8 cellular contexts compared by ENCODE assay signal in the genomic region with DNA sequence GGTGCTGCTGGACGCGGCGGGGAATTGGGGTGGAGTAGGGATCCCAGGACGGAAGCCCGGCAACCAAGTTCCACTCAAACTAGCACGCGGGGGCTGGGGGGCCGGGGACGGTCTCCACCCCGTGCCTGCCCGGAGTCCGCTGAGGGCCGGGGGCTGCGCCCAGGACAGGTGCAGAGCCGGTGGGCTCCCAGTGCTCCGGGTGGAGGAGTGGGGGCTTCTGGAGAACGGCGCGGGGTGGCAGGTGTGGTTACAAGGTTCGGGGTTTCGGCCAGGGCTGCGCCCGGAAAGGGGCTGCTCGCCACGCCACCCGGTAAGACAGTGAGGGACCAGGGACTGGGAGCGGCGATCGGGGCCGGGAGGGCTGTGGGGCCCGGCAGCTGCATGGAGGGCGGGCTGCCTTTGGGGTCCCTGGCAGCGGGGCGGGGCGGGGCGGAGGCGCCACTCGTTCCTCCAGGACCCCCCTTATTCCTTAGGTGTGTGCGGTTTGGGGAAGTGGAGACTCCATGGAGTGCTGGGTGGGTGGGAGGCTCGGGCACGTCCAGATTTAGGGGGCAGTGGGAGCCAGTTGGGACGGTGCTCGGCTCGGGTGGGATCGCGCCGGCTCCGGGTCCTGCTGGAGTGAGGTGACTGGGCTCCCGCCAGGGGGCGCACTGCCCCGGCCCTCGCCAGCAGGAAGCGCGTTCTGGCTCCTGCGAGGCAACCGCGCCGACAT. TPM values are rescaled to one million over a fixed set of nuclear protein-coding genes. Genes with fewer than 3 reads are reported as not detected.
DNase-seq lines count a peak whose midpoint lies in the region; ATAC-seq and TF ChIP-seq lines count a peak whose summit lies in the region.

No MANE protein-coding gene starts in this region.

- H3K9me3 Mint-ChIP-seq in neural progenitor cell: no peaks in the 10 kb centered on the region
- H3K9me3 Mint-ChIP-seq in stimulated activated naive CD8-positive, alpha-beta T cell treated with anti-CD3 and anti-CD28 coated beads, Interleukin-15, Interleukin-2, amounts not matched to agents 100 ng/mL and 50 ng/mL, for 24 hours: no peaks in the 10 kb centered on the region

- H3K36me3 ChIP-seq in Peyer's patch (no peaks in the 10 kb centered on the region), neural progenitor cell (no peaks in the 10 kb centered on the region)

- H3K4me3 ChIP-seq in AG04450 (ENCODE audit: low read depth, low read length) (peak overlapping the region; percentile 56), Peyer's patch (peak overlapping the region; percentile 54 to 79 (median 65)), foreskin fibroblast (ENCODE audit: low read depth in 1 of 2, low read length in 2 of 2) (peak overlapping the region; percentile 24 to 51), neural progenitor cell (peak overlapping the region; percentile 97)

- peak overlapping the region; percentile 94 for H3K4me3 Mint-ChIP-seq in neural progenitor cell
- H3K4me3 Mint-ChIP-seq in stimulated activated naive CD8-positive, alpha-beta T cell treated with anti-CD3 and anti-CD28 coated beads, Interleukin-15, Interleukin-2, amounts not matched to agents 100 ng/mL and 50 ng/mL, for 24 hours: peak overlapping the region; percentile 77

- peak overlapping the region; percentile 92 for H3K4me2 ChIP-seq in neural progenitor cell

- peak; percentile 26 for DNase-seq in AG04450 (ENCODE audit: low read depth, low spot score)
- DNase-seq in HS-5 (ENCODE audit: low read depth): peak; percentile 39
- peak; percentile 73 to 90 (median 85) for DNase-seq in Peyer's patch
- DNase-seq in activated effector memory CD4-positive, alpha-beta T cell treated with Interleukin-2 at 50 U/mL for 16 hours: peak; percentile 70
- DNase-seq in foreskin fibroblast: peak; percentile 51 to 85
- DNase-seq in neural progenitor cell (ENCODE audit: low spot score): peak; percentile 94

- peak; percentile 59 for ATAC-seq in GM18511 (IDR thresholded peaks at IDR 0.05; ENCODE audit: unreplicated experiment)

- POLR2A ChIA-PET in AG04450 (lab: Yijun Ruan, JAX): no interaction called here

- peak overlapping the region; percentile 61 for H2AFZ ChIP-seq in neural progenitor cell (replicated peaks)

- peaks cover 5 to 20% (median 7%) of the 10 kb centered on the region in 4 donors for H3K4me1 ChIP-seq in Peyer's patch
- peaks cover 60% of the 10 kb centered on the region for H3K4me1 ChIP-seq in neural progenitor cell

- H3K9ac ChIP-seq in neural progenitor cell: peak overlapping the region; percentile 59

- H3K27me3 ChIP-seq in AG04450 (ENCODE audit: control insufficient read depth, insufficient read depth, low read length): peaks cover 57% of the 10 kb centered on the region
- H3K27me3 ChIP-seq in Peyer's patch: peaks cover 0 to 4% of the 10 kb centered on the region in 2 donors
- peaks cover 11% of the 10 kb centered on the region for H3K27me3 ChIP-seq in neural progenitor cell

- peaks cover 36% of the 10 kb centered on the region for H4K20me1 ChIP-seq in neural progenitor cell (ENCODE audit: low read depth)

- H3F3A ChIP-seq in neural progenitor cell (ENCODE audit: low read depth): peaks cover 55% of the 10 kb centered on the region

- no peak overlapping the region for H3K27ac Mint-ChIP-seq in neural progenitor cell
- H3K27ac Mint-ChIP-seq in stimulated activated naive CD8-positive, alpha-beta T cell treated with anti-CD3 and anti-CD28 coated beads, Interleukin-15, Interleukin-2, amounts not matched to agents 100 ng/mL and 50 ng/mL, for 24 hours: no peak overlapping the region

- peaks cover 9% of the 10 kb centered on the region for H3K36me3 Mint-ChIP-seq in neural progenitor cell
- no peaks in the 10 kb centered on the region for H3K36me3 Mint-ChIP-seq in stimulated activated naive CD8-positive, alpha-beta T cell treated with anti-CD3 and anti-CD28 coated beads, Interleukin-15, Interleukin-2, amounts not matched to agents 100 ng/mL and 50 ng/mL, for 24 hours (ENCODE audit: low read depth)

- H3K79me2 ChIP-seq in neural progenitor cell (ENCODE audit: low read depth): peaks cover 43% of the 10 kb centered on the region

- H3K27ac ChIP-seq in AG04450 (ENCODE audit: low read depth, low read length): no peak overlapping the region
- peak overlapping the region in 3 of 4 donors; percentile 66 to 71 (median 71) for H3K27ac ChIP-seq in Peyer's patch
- H3K27ac ChIP-seq in neural progenitor cell: no peak overlapping the region

- peaks cover 3% of the 10 kb centered on the region; the same call in 1 of the 2 replicates for H3K9me3 ChIP-seq in AG04450 (ENCODE audit: control insufficient read depth, insufficient read depth, low read length)
- H3K9me3 ChIP-seq in Peyer's patch: no peaks in the 10 kb centered on the region
- no peaks in the 10 kb centered on the region for H3K9me3 ChIP-seq in neural progenitor cell (ENCODE audit: low read depth)

- peaks cover 63% of the 10 kb centered on the region for H3K4me1 Mint-ChIP-seq in neural progenitor cell
- peaks cover 47% of the 10 kb centered on the region for H3K4me1 Mint-ChIP-seq in stimulated activated naive CD8-positive, alpha-beta T cell treated with anti-CD3 and anti-CD28 coated beads, Interleukin-15, Interleukin-2, amounts not matched to agents 100 ng/mL and 50 ng/mL, for 24 hours (ENCODE audit: low read depth)

- TF ChIP-seq CTCF in AG04450 (IDR thresholded peaks at IDR 0.05; ENCODE audit: low read depth, low read length) (peak; percentile 88), Peyer's patch (IDR thresholded peaks at IDR 0.05) (peak; percentile 77 to 95 (median 84)), foreskin fibroblast (IDR thresholded peaks at IDR 0.05; ENCODE audit: low read depth, low read length) (peak; percentile 77), neural progenitor cell (IDR thresholded peaks at IDR 0.05) (peak; percentile 84)

- no peak for TF ChIP-seq POLR2A in Peyer's patch (IDR thresholded peaks at IDR 0.05)

- CTCF ChIA-PET in AG04450 (lab: Charles Lee): interaction anchor here (0.6 to 1.0 kb wide), 6 partner anchors 40 to 181 kb away, joined by 3 to 5 read pairs (median 4); no protein-coding TSS in a partner anchor

- peaks cover 15% of the 10 kb centered on the region for H3K27me3 Mint-ChIP-seq in neural progenitor cell (ENCODE audit: insufficient read depth, low read depth)
- H3K27me3 Mint-ChIP-seq in stimulated activated naive CD8-positive, alpha-beta T cell treated with anti-CD3 and anti-CD28 coated beads, Interleukin-15, Interleukin-2, amounts not matched to agents 100 ng/mL and 50 ng/mL, for 24 hours: peaks cover 28% of the 10 kb centered on the region

RNA-seq across cellular contexts. Expression of a gene that starts 0.8 kb away (rescaled TPM):
- 0.98 and 1.2 TPM in 2 replicates for polyA plus RNA-seq in AG04450 (2011; rRNA removed)
- 0.87 TPM in 2 replicates for polyA minus RNA-seq in AG04450 (2011; rRNA and poly(A)+ RNA removed)
- total RNA-seq in Peyer's patch: 10 to 100 TPM in 1 of 4 donors, 1 to 10 TPM in 3; 1.1 to 19.8 (median 3.1) TPM
- total RNA-seq in neural progenitor cell (ENCODE audit: low replicate concordance): 16.5 and 33.0 TPM in 2 replicates

Comparison
In these comparisons a context has a peak if more than half of its experiments do, and no peak if none do; other contexts are left out.
1. DNase-seq: peak in every context shown above with its lines; median percentile 94 in neural progenitor cell; 85 in Peyer's patch; 70 in activated effector memory CD4-positive, alpha-beta T cell treated with Interleukin-2 at 50 U/mL for 16 hours; 68 in foreskin fibroblast; 39 in HS-5; 26 in AG04450.
2. H3K27ac ChIP-seq: peak in Peyer's patch (3 of 4); none in AG04450 (single experiment) and neural progenitor cell (single experiment).
3. H3K4me3 ChIP-seq: peak in every context shown above with its lines; median percentile 97 in neural progenitor cell; 65 in Peyer's patch; 56 in AG04450; 38 in foreskin fibroblast.
4. Peak in every context shown above with its lines, with median percentiles within 50 percentile points of each other: CTCF ChIP-seq.